16 cellular contexts compared by ENCODE assay signal in the genomic region with DNA sequence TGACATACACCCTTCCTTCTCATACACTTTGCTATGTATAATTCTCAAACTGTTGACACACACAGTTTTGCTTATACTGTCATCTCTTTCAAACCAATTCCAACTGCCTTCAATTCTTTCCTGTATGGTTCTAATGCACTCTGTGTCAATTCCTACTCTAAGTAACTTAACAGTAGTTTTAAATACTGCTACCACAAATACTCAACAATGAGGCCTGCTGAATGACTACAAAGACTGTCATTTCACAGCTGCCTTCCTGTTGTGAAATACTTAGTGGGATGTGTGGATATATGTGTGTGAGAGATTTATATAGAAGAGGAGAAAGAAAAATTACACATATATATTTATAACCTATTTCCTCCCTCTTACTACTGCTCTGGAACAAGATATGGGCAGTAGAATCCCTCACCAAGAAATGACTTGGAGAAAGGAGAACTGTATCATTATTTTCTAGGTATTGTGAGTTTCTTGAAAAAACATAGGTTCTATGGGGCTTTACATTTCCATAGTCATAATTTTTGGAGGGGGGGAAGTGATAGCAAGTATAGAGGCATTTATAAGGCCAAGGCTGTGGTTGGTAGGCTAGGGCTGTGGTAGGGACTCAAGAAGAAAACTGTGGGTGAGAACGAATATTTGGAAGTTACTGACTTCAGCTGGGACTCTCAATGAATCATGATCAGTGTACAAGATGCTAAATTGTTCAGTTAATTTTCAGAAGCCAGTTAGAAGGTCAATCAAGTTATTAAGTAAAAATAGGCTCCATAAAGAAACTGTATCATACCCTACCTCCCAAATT.
DNase-seq lines count a peak whose midpoint lies in the region; ATAC-seq and TF ChIP-seq lines count a peak whose summit lies in the region.
"Had no signal": no experiment of that assay in that cellular context is flagged by ENCODE, and none has a peak within 500 bp of the region (broad histone marks: within the 10 kb centered on the region; RNA-seq: fewer than 3 reads in every experiment).

No MANE protein-coding gene starts in this region.

- no peaks in the 10 kb centered on the region for H3K27me3 ChIP-seq in ascending aorta

- no peaks in the 10 kb centered on the region for H3K4me1 ChIP-seq in ascending aorta

- H3K36me3 ChIP-seq in ascending aorta = peaks cover 10 to 61% of the 10 kb centered on the region in 2 donors

- no peak for ATAC-seq in GM18520 (IDR thresholded peaks at IDR 0.05; ENCODE audit: unreplicated experiment)
- no peak for ATAC-seq in GM21723 (IDR thresholded peaks at IDR 0.05; ENCODE audit: unreplicated experiment)
- ATAC-seq: left cardiac atrium had no signal

- H3K27me3 Mint-ChIP-seq in nephron progenitor cell (ENCODE audit: low read depth, poor library complexity) = no peaks in the 10 kb centered on the region
- H3K27me3 Mint-ChIP-seq: activated naive CD4-positive, alpha-beta T cell treated with anti-CD3 and anti-CD28 coated beads, Interleukin-2, amount 50 U/mL, for 24 hours; dendritic cell treated with granulocyte-macrophage colony-stimulating factor and Interleukin-4, amounts not matched to agents 40 ng/mL and 50 ng/mL, for 4 days had no signal

- peaks cover 7% of the 10 kb centered on the region for H3K9me3 Mint-ChIP-seq in nephron progenitor cell
- H3K9me3 Mint-ChIP-seq: dendritic cell treated with granulocyte-macrophage colony-stimulating factor and Interleukin-4, amounts not matched to agents 40 ng/mL and 50 ng/mL, for 4 days had no signal

- H3K9me3 ChIP-seq in ascending aorta = no peaks in the 10 kb centered on the region
- H3K9me3 ChIP-seq: thoracic aorta had no signal

- H3K4me3 ChIP-seq in choroid plexus epithelial cell (ENCODE audit: low read depth, low read length) (no peak overlapping the region), ascending aorta (no peak overlapping the region)
- H3K4me3 ChIP-seq: thoracic aorta had no signal

- intact Hi-C loops in ascending aorta (cut with DNase I) = no loop called here

- H3K27ac ChIP-seq in ascending aorta = no peak overlapping the region
- H3K27ac ChIP-seq: thoracic aorta had no signal

- TF ChIP-seq CTCF in choroid plexus epithelial cell (conservative IDR thresholded peaks at IDR 0.05; ENCODE audit: low read depth, low read length) = no peak
- no peak for TF ChIP-seq CTCF in nephron progenitor cell (IDR thresholded peaks at IDR 0.05)
- no peak for TF ChIP-seq CTCF in ascending aorta (IDR thresholded peaks at IDR 0.05)

- peak overlapping the region; percentile 2 for H3K27ac Mint-ChIP-seq in nephron progenitor cell
- H3K27ac Mint-ChIP-seq: activated naive CD4-positive, alpha-beta T cell treated with anti-CD3 and anti-CD28 coated beads, Interleukin-2, amount 50 U/mL, for 24 hours; dendritic cell treated with granulocyte-macrophage colony-stimulating factor and Interleukin-4, amounts not matched to agents 40 ng/mL and 50 ng/mL, for 4 days had no signal

- no peak overlapping the region for H3K4me3 Mint-ChIP-seq in nephron progenitor cell
- H3K4me3 Mint-ChIP-seq: activated naive CD4-positive, alpha-beta T cell treated with anti-CD3 and anti-CD28 coated beads, Interleukin-2, amount 50 U/mL, for 24 hours; dendritic cell treated with granulocyte-macrophage colony-stimulating factor and Interleukin-4, amounts not matched to agents 40 ng/mL and 50 ng/mL, for 4 days had no signal

- peaks cover 57% of the 10 kb centered on the region for H3K36me3 Mint-ChIP-seq in nephron progenitor cell (ENCODE audit: low read depth)

- no peaks in the 10 kb centered on the region for H3K4me1 Mint-ChIP-seq in nephron progenitor cell
- H3K4me1 Mint-ChIP-seq: activated naive CD4-positive, alpha-beta T cell treated with anti-CD3 and anti-CD28 coated beads, Interleukin-2, amount 50 U/mL, for 24 hours had no signal

- DNase-seq in EH (ENCODE audit: low read depth) (peak; percentile 64), MV-4-11 (lab: John Stamatoyannopoulos, UW) (peak; percentile 93), choroid plexus epithelial cell (ENCODE audit: low read depth) (peak; percentile 71), nephron progenitor cell (no peak), ascending aorta (ENCODE audit: low spot score in 2 of 2) (no peak)
- no peak for DNase-seq in stimulated activated CD8-positive, alpha-beta memory T cell treated with anti-CD3 and anti-CD28 coated beads, Interleukin-4, amount 100 ng/mL, for 48 hours
- DNase-seq: activated CD8-positive, alpha-beta memory T cell treated with anti-CD3 and anti-CD28 coated beads for 24 hours; glutamatergic neuron; left cardiac atrium; small intestine; T-helper 9 cell had no signal

Comparison
In these comparisons a context has a peak if more than half of its experiments do, and no peak if none do; other contexts are left out.
1. DNase-seq: peak in EH (single experiment), MV-4-11 (single experiment) and choroid plexus epithelial cell (single experiment); none in nephron progenitor cell (single experiment), stimulated activated CD8-positive, alpha-beta memory T cell treated with anti-CD3 and anti-CD28 coated beads, Interleukin-4, amount 100 ng/mL, for 48 hours (single experiment) and ascending aorta (0 of 2).